Comparison of ENCODE assay signal across 8 cellular contexts in the genomic region with DNA sequence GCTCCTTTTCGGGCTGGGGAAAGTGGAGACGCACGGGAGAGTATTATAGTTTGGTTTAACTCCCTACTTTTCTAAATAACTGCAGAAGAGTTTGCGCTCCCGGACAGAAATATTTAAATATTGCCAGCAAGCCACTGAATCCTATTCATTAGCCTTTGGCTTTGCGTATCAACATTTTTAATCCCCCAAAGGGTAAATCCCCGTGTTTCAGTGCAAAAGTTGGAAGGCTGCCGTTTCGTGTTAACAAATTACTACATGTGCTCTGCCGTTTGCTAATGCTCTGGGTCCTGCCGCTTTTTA. TPM values are rescaled to one million over a fixed set of nuclear protein-coding genes. Genes with fewer than 3 reads are reported as not detected.
DNase-seq lines count a peak whose midpoint lies in the region; ATAC-seq and TF ChIP-seq lines count a peak whose summit lies in the region.

No MANE protein-coding gene starts in this region.

- peak overlapping the region; percentile 84 to 94 for H3K4me3 Mint-ChIP-seq in effector memory CD8-positive, alpha-beta T cell
- H3K4me3 Mint-ChIP-seq in neural crest cell: peak overlapping the region; percentile 96

- no peak for ATAC-seq in effector memory CD8-positive, alpha-beta T cell (replicated peaks)
- no peak for ATAC-seq in HG02588 (IDR thresholded peaks at IDR 0.05; ENCODE audit: unreplicated experiment)

- peaks cover 82% of the 10 kb centered on the region for H3K27me3 ChIP-seq in BLaER1
- no peaks in the 10 kb centered on the region for H3K27me3 ChIP-seq in MG63

- no peaks in the 10 kb centered on the region for H3K9me3 Mint-ChIP-seq in effector memory CD8-positive, alpha-beta T cell
- H3K9me3 Mint-ChIP-seq in neural crest cell: no peaks in the 10 kb centered on the region

- TF ChIP-seq CTCF in neural crest cell (conservative IDR thresholded peaks at IDR 0.05): no peak

- no peak overlapping the region for H3K27ac ChIP-seq in BLaER1

- H4K20me1 ChIP-seq in BLaER1: peaks cover 43% of the 10 kb centered on the region

- DNase-seq in MG63 (no peak), neural crest cell (ENCODE audit: low read depth, low spot score) (no peak), glomerular visceral epithelial cell (ENCODE audit: extremely low spot score) (no peak), EL (no peak), NCI-H1417 (lab: John Stamatoyannopoulos, UW) (no peak)
- no peak for DNase-seq in effector memory CD8-positive, alpha-beta T cell

- no peaks in the 10 kb centered on the region for H3K36me3 ChIP-seq in BLaER1
- H3K36me3 ChIP-seq in MG63: no peaks in the 10 kb centered on the region

- peaks cover 23% of the 10 kb centered on the region for H3K4me1 ChIP-seq in BLaER1

- peak overlapping the region; percentile 70 for H3K4me3 ChIP-seq in BLaER1
- peak overlapping the region; percentile 82 for H3K4me3 ChIP-seq in MG63

- H3K36me3 Mint-ChIP-seq in effector memory CD8-positive, alpha-beta T cell (ENCODE audit: insufficient read depth): peaks cover 7% of the 10 kb centered on the region
- no peaks in the 10 kb centered on the region for H3K36me3 Mint-ChIP-seq in neural crest cell (ENCODE audit: low read depth)

- peak overlapping the region; percentile 61 to 84 for H3K27ac Mint-ChIP-seq in effector memory CD8-positive, alpha-beta T cell
- H3K27ac Mint-ChIP-seq in neural crest cell (ENCODE audit: unreplicated experiment): no peak overlapping the region

- H3K9me3 ChIP-seq in BLaER1 (no peaks in the 10 kb centered on the region), MG63 (no peaks in the 10 kb centered on the region)

- peaks cover 24 to 25% of the 10 kb centered on the region in 2 donors for H3K4me1 Mint-ChIP-seq in effector memory CD8-positive, alpha-beta T cell (ENCODE audit: low read depth in 2 of 2)
- peaks cover 37% of the 10 kb centered on the region for H3K4me1 Mint-ChIP-seq in neural crest cell

- H3K27me3 Mint-ChIP-seq in effector memory CD8-positive, alpha-beta T cell: peaks cover 63 to 67% of the 10 kb centered on the region in 2 donors
- H3K27me3 Mint-ChIP-seq in neural crest cell (ENCODE audit: low read depth): peaks cover 72% of the 10 kb centered on the region

- H3K9ac ChIP-seq in BLaER1: no peak overlapping the region

- peak overlapping the region; percentile 98 for H3K4me2 ChIP-seq in BLaER1

RNA-seq across cellular contexts. Expression of a gene that starts 0.4 kb away (rescaled TPM):
- total RNA-seq in MG63 (2014; rRNA removed; shearing (Covaris generic); ENCODE audit: low replicate concordance): 2.3 and 5.6 TPM in 2 replicates
- 1.3 TPM in 2 replicates for total RNA-seq in neural crest cell

RNA-seq across cellular contexts. Expression of a gene that starts 32.0 kb away (rescaled TPM):
- total RNA-seq in MG63 (2014; rRNA removed; shearing (Covaris generic); ENCODE audit: low replicate concordance): 36.2 and 71.1 TPM in 2 replicates
- total RNA-seq in neural crest cell: 9.5 and 10.6 TPM in 2 replicates
